Comparison of ENCODE assay signal across 10 cellular contexts in the genomic region with DNA sequence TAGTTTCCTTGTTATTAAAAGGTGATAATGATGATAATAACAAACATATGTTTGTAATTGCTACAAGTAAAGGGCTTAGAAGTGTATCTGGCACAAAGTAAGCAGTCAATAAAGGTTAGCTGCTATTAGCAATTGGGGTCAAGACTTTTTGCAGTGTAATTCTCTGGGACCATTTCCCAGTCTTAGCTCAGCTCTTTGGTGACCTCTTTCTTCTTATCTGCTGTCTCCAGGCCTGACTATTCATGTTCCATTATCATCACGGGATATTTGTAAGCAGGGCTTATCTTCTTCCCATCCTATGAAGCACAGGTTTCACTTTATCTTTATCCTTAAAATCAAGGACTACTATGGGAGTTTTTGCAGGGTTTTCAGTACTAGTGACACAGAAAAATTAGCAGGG.
DNase-seq lines count a peak whose midpoint lies in the region; ATAC-seq lines count a peak whose summit lies in the region.
"Had no signal": no experiment of that assay in that cellular context is flagged by ENCODE, and none has a peak within 500 bp of the region (broad histone marks: within the 10 kb centered on the region; RNA-seq: fewer than 3 reads in every experiment).

No MANE protein-coding gene starts in this region.

- peaks cover 57% of the 10 kb centered on the region for H3K4me1 Mint-ChIP-seq in activated CD4-positive, alpha-beta T cell treated with anti-CD3 and anti-CD28 coated beads for 36 hours

- no peak for ATAC-seq in activated CD4-positive, alpha-beta T cell treated with anti-CD3 and anti-CD28 coated beads for 36 hours
- ATAC-seq in left ventricle myocardium superior (peak; percentile 81), GM18519 (IDR thresholded peaks at IDR 0.05; ENCODE audit: low FRiP score, unreplicated experiment) (no peak)

- peak overlapping the region; percentile 3 for H3K27ac ChIP-seq in substantia nigra (ENCODE audit: low read depth, low read length, poor library complexity, severe bottlenecking)

- H3K4me1 ChIP-seq in adipocyte (ENCODE audit: control insufficient read depth, insufficient read depth, low read length) = peaks cover 24% of the 10 kb centered on the region

- CTCF ChIA-PET in activated CD4-positive, alpha-beta T cell treated with anti-CD3 and anti-CD28 coated beads for 36 hours (lab: Charles Lee) = interaction anchor here (0.9 to 3.0 kb wide), 6 partner anchors 10 to 91 kb away, joined by 3 to 9 read pairs (median 4); no protein-coding TSS in a partner anchor

- H3K36me3 Mint-ChIP-seq in activated CD4-positive, alpha-beta T cell treated with anti-CD3 and anti-CD28 coated beads for 36 hours (ENCODE audit: low read depth) = peaks cover 61% of the 10 kb centered on the region

- H3K27me3 ChIP-seq in adipocyte (replicated peaks; ENCODE audit: control insufficient read depth, insufficient read depth, low read length) = no peaks in the 10 kb centered on the region

- H3K27ac Mint-ChIP-seq in activated CD4-positive, alpha-beta T cell treated with anti-CD3 and anti-CD28 coated beads for 36 hours = peak overlapping the region; percentile 81
- H3K27ac Mint-ChIP-seq: H9 had no signal

- H3K4me3 ChIP-seq in adipocyte (ENCODE audit: low read length) = peak overlapping the region; percentile 64

- H3K4me3 Mint-ChIP-seq in activated CD4-positive, alpha-beta T cell treated with anti-CD3 and anti-CD28 coated beads for 36 hours = no peak overlapping the region
- H3K4me3 Mint-ChIP-seq: H9 had no signal

- H3K36me3 ChIP-seq in adipocyte (ENCODE audit: control insufficient read depth, insufficient read depth, low read length, severe bottlenecking) = no peaks in the 10 kb centered on the region

- intact Hi-C loops in activated CD4-positive, alpha-beta T cell treated with anti-CD3 and anti-CD28 coated beads for 36 hours (cut with DNase I, micrococcal nuclease) = loop anchor here in 1 of 2 experiments (2.0 kb wide), 1 partner anchor 14 kb away; no protein-coding TSS in a partner anchor
- intact Hi-C loops in left ventricle myocardium superior (cut with micrococcal nuclease) = no loop called here

- H3K9ac ChIP-seq in adipocyte (ENCODE audit: low read length) = no peak overlapping the region

- H3K9me3 Mint-ChIP-seq in activated CD4-positive, alpha-beta T cell treated with anti-CD3 and anti-CD28 coated beads for 36 hours (ENCODE audit: low read depth) = peaks cover 1% of the 10 kb centered on the region
- H3K9me3 Mint-ChIP-seq: H9 had no signal

- no peaks in the 10 kb centered on the region for H3K27me3 Mint-ChIP-seq in activated CD4-positive, alpha-beta T cell treated with anti-CD3 and anti-CD28 coated beads for 36 hours

- POLR2A ChIA-PET in activated CD4-positive, alpha-beta T cell treated with anti-CD3 and anti-CD28 coated beads for 36 hours (lab: Charles Lee) = interaction anchor here (0.6 to 1.2 kb wide), 6 partner anchors 17 to 122 kb away, joined by 3 to 10 read pairs (median 6); no protein-coding TSS in a partner anchor

- H3K9me3 ChIP-seq in adipocyte (ENCODE audit: control insufficient read depth, low read length) = no peaks in the 10 kb centered on the region

- no peak for DNase-seq in activated CD4-positive, alpha-beta T cell treated with anti-CD3 and anti-CD28 coated beads for 36 hours
- no peak for DNase-seq in activated CD4-positive, alpha-beta T cell treated with anti-CD3 and anti-CD28 coated beads, Interleukin-2, amount 50 U/mL, for 4 hours
- DNase-seq in adipocyte (ENCODE audit: low read depth) (no peak), left ventricle myocardium superior (no peak), substantia nigra (lab: John Stamatoyannopoulos, UW) (no peak), T-helper 1 cell (no peak)
- DNase-seq in stimulated activated naive CD4-positive, alpha-beta T cell (lab: John Stamatoyannopoulos, UW) = no peak
- DNase-seq: H9; stimulated activated CD4-positive, alpha-beta T cell treated with anti-CD3 and anti-CD28 coated beads, Interleukin-2, amount 100 ng/mL, for 24 hours had no signal
